ENCODE assay signal across 12 cellular contexts in genomic region chr2:27871805-27872204, GRCh38. TPM values are rescaled to one million over a fixed set of nuclear protein-coding genes. Genes with fewer than 3 reads are reported as not detected.
"Had no signal": no experiment of that assay in that cellular context is flagged by ENCODE, and none has a peak within 500 bp of the region (broad histone marks: within the 10 kb centered on the region; RNA-seq: fewer than 3 reads in every experiment).

No MANE protein-coding gene starts in this region.

- H3K4me3 Mint-ChIP-seq: activated CD8-positive, alpha-beta T cell treated with anti-CD3 and anti-CD28 coated beads for 36 hours; memory B cell; nephron progenitor cell had no signal

- H3K27me3 Mint-ChIP-seq: activated CD8-positive, alpha-beta T cell treated with anti-CD3 and anti-CD28 coated beads for 36 hours; memory B cell had no signal

- ATAC-seq: activated CD8-positive, alpha-beta T cell treated with anti-CD3 and anti-CD28 coated beads for 36 hours had no signal

- H3K4me3 ChIP-seq: ascending aorta, colonic mucosa, left ventricle myocardium inferior, tibial artery had no signal

- H3K27me3 ChIP-seq: ascending aorta, colonic mucosa, tibial artery had no signal

- H3K27ac Mint-ChIP-seq: activated CD8-positive, alpha-beta T cell treated with anti-CD3 and anti-CD28 coated beads for 36 hours; memory B cell; nephron progenitor cell had no signal

- H3K4me1 Mint-ChIP-seq: memory B cell, nephron progenitor cell had no signal

- H3K36me3 ChIP-seq: ascending aorta, colonic mucosa, tibial artery had no signal

- H3K4me1 ChIP-seq: ascending aorta, colonic mucosa, left ventricle myocardium inferior, tibial artery had no signal

- DNase-seq: activated CD4-positive, alpha-beta T cell treated with anti-CD3 and anti-CD28 coated beads for 4 hours; activated CD8-positive, alpha-beta memory T cell treated with anti-CD3 and anti-CD28 coated beads, Interleukin-2, amount 50 U/mL, for 48 hours; activated CD8-positive, alpha-beta T cell treated with anti-CD3 and anti-CD28 coated beads for 36 hours; activated naive CD4-positive, alpha-beta T cell; colonic mucosa; kidney; left ventricle myocardium inferior; nephron progenitor cell; stimulated activated CD4-positive, alpha-beta T cell treated with anti-CD3 and anti-CD28 coated beads, Interleukin-15, amount 100 ng/mL, for 24 hours; tibial artery had no signal

- H3K9me3 ChIP-seq: colonic mucosa, tibial artery had no signal

- H3K27ac ChIP-seq: ascending aorta, colonic mucosa, left ventricle myocardium inferior, tibial artery had no signal

RNA-seq across cellular contexts. Expression of gene RBKS, which starts 18.4 kb away (rescaled TPM):
- total RNA-seq: ascending aorta had no signal
